10 cellular contexts compared by ENCODE assay signal in the genomic region with DNA sequence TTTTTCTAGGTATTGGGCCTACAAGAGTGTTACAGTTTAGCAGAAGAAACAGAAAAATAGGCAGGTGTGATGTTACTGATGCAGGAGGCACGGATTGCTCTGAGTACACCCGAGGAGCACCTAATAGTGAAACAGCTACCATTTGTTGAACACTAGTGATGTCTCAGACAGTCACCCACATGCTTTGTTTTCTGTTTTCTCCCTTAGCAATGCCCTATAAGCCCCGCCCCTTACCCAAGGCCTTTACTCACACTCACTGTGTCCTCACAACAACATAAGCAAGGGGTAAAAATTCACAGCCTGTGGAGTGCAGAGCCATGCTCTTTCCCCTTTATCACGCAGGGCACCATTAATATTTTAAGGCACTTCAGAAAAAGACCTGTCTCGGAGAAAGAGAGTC. TPM values are rescaled to one million over a fixed set of nuclear protein-coding genes. Genes with fewer than 3 reads are reported as not detected.
A peak's percentile ranks its signal among the peaks of the same experiment; 100 is the strongest.
DNase-seq lines count a peak whose midpoint lies in the region; ATAC-seq and TF ChIP-seq lines count a peak whose summit lies in the region.
"Had no signal": no experiment of that assay in that cellular context is flagged by ENCODE, and none has a peak within 500 bp of the region (broad histone marks: within the 10 kb centered on the region; RNA-seq: fewer than 3 reads in every experiment).

No MANE protein-coding gene starts in this region.

- POLR2A ChIA-PET in MCF 10A (lab: Yijun Ruan, JAX) = interaction anchor here (0.5 to 10.6 kb wide), 32 partner anchors 10 to 513 kb away, joined by 3 to 356 read pairs (median 5); partner anchors contain the start of genes FBXO34, LGALS3, MAPK1IP1L and SAMD4A

- H3K79me2 ChIP-seq in osteoblast (ENCODE audit: insufficient read depth, low read length) = no peaks in the 10 kb centered on the region

- H3K27me3 Mint-ChIP-seq in MCF 10A (ENCODE audit: insufficient read depth, unreplicated experiment) = no peaks in the 10 kb centered on the region

- no peaks in the 10 kb centered on the region for H3K9me3 ChIP-seq in osteoblast (ENCODE audit: low read depth, low read length)
- H3K9me3 ChIP-seq: adrenal gland had no signal

- H3K27me3 ChIP-seq in osteoblast (ENCODE audit: insufficient read depth, low read length) = no peaks in the 10 kb centered on the region
- H3K27me3 ChIP-seq: adrenal gland had no signal

- no peak overlapping the region for H3K4me2 ChIP-seq in osteoblast (ENCODE audit: insufficient read depth, low read length)

- H3K36me3 ChIP-seq in osteoblast (ENCODE audit: insufficient read depth, low read length) = no peaks in the 10 kb centered on the region
- H3K36me3 ChIP-seq: adrenal gland had no signal

- peak overlapping the region; percentile 64 for H2AFZ ChIP-seq in osteoblast (ENCODE audit: low read length)

- BruUV-seq in MCF 10A (replicated peaks; lab: Mats Ljungman, UMichigan) = TSS peak; percentile 87

- CTCF ChIA-PET in MCF 10A (lab: Yijun Ruan, JAX) = interaction anchor here (0.6 to 4.1 kb wide), 16 partner anchors 9 to 512 kb away, joined by 3 to 33 read pairs (median 5); partner anchors contain the start of gene MAPK1IP1L

- H3K9me3 Mint-ChIP-seq in MCF 10A (ENCODE audit: unreplicated experiment) = peaks cover 6% of the 10 kb centered on the region

- H3K27ac ChIP-seq in osteoblast (ENCODE audit: low read depth, low read length) = no peak overlapping the region
- H3K27ac ChIP-seq: adrenal gland had no signal

- peak overlapping the region; percentile 100 for H3K27ac Mint-ChIP-seq in MCF 10A (ENCODE audit: low read depth, unreplicated experiment)

- peak overlapping the region; percentile 70 for H3K4me3 Mint-ChIP-seq in MCF 10A (ENCODE audit: unreplicated experiment)

- peaks cover 14% of the 10 kb centered on the region for H3K36me3 Mint-ChIP-seq in MCF 10A (ENCODE audit: insufficient read depth, unreplicated experiment)

- intact Hi-C loops in MCF 10A (cut with micrococcal nuclease) = no loop called here

- no peaks in the 10 kb centered on the region for H4K20me1 ChIP-seq in osteoblast (ENCODE audit: insufficient read depth, low read length)

- no peak overlapping the region for H3K4me3 ChIP-seq in osteoblast (ENCODE audit: insufficient read depth, low read length)
- H3K4me3 ChIP-seq: adrenal gland had no signal

- H3K4me1 ChIP-seq in osteoblast (ENCODE audit: insufficient read depth, low read length) = peaks cover 33% of the 10 kb centered on the region

- H3K4me1 Mint-ChIP-seq in MCF 10A (ENCODE audit: insufficient read depth, unreplicated experiment) = peaks cover 50% of the 10 kb centered on the region

- TF ChIP-seq CTCF in MCF 10A (IDR thresholded peaks at IDR 0.05; ENCODE audit: unreplicated experiment) = no peak
- no peak for TF ChIP-seq CTCF in osteoblast (IDR thresholded peaks at IDR 0.05; ENCODE audit: extremely low read depth, low read depth, low read length)

- peak; percentile 26 for ATAC-seq in GM18498 (IDR thresholded peaks at IDR 0.05; ENCODE audit: unreplicated experiment)
- peak; percentile 39 for ATAC-seq in HG03520 (IDR thresholded peaks at IDR 0.05; ENCODE audit: unreplicated experiment)
- ATAC-seq in HG03025 (IDR thresholded peaks at IDR 0.05; ENCODE audit: low FRiP score, unreplicated experiment) = no peak
- no peak for ATAC-seq in GM19467 (IDR thresholded peaks at IDR 0.05; ENCODE audit: unreplicated experiment)

- DNase-seq in MCF 10A (ENCODE audit: unreplicated experiment) (peak; percentile 83), osteoblast (ENCODE audit: insufficient read length, low spot score, missing footprints) (no peak), NCI-H2171 (lab: John Stamatoyannopoulos, UW) (no peak), NOMO-1 treated with dmso at 0.1 percent for 144 hours (lab: John Stamatoyannopoulos, UW; ENCODE audit: unreplicated experiment) (no peak)
- DNase-seq: foreskin fibroblast had no signal

RNA-seq across cellular contexts. Expression of gene MAPK1IP1L, which starts 25.7 kb away (rescaled TPM):
- total RNA-seq in MCF 10A (2022) = 118 and 123 TPM in 2 replicates
- 37.4 and 42.0 TPM in 2 replicates for total RNA-seq in osteoblast

RNA-seq across cellular contexts. Expression of gene SOCS4, which starts 50.1 kb away (rescaled TPM):
- 24.6 and 29.6 TPM in 2 replicates for total RNA-seq in MCF 10A (2022)
- 15.6 and 16.8 TPM in 2 replicates for total RNA-seq in osteoblast

RNA-seq across cellular contexts. Expression of gene WDHD1, which starts 50.3 kb away (rescaled TPM):
- total RNA-seq in MCF 10A (2022) = 5.8 and 6.5 TPM in 2 replicates
- 4.3 and 9.4 TPM in 2 replicates for total RNA-seq in osteoblast

RNA-seq across cellular contexts. Expression of gene LGALS3, which starts 51.9 kb away (rescaled TPM):
- total RNA-seq in MCF 10A (2022) = 154 and 178 TPM in 2 replicates
- 368 and 433 TPM in 2 replicates for total RNA-seq in osteoblast

Comparison
In these comparisons a context has a peak if more than half of its experiments do, and no peak if none do; other contexts are left out.
1. ATAC-seq: peak in GM18498 (single experiment) and HG03520 (single experiment); none in HG03025 (single experiment) and GM19467 (single experiment).